17 cellular contexts compared by ENCODE assay signal in genomic region chr17:74464730-74465377, GRCh38. TPM values are rescaled to one million over a fixed set of nuclear protein-coding genes. Genes with fewer than 3 reads are reported as not detected.
DNase-seq lines count a peak whose midpoint lies in the region; FAIRE-seq and TF ChIP-seq lines count a peak whose summit lies in the region.
"Had no signal": no experiment of that assay in that cellular context is flagged by ENCODE, and none has a peak within 500 bp of the region (broad histone marks: within the 10 kb centered on the region; RNA-seq: fewer than 3 reads in every experiment).

No MANE protein-coding gene starts in this region.

- CTCF ChIA-PET in CD8-positive, alpha-beta memory T cell (lab: Charles Lee): no interaction called here

- no peak overlapping the region for H3K27ac Mint-ChIP-seq in CD8-positive, alpha-beta memory T cell
- no peak overlapping the region for H3K27ac Mint-ChIP-seq in H9
- no peak overlapping the region for H3K27ac Mint-ChIP-seq in astrocyte (ENCODE audit: unreplicated experiment)
- no peak overlapping the region for H3K27ac Mint-ChIP-seq in neural progenitor cell
- H3K27ac Mint-ChIP-seq: T-cell had no signal

- POLR2A ChIA-PET in CD8-positive, alpha-beta memory T cell (lab: Charles Lee): no interaction called here

- intact Hi-C loops in spleen (cut with DNase I; ENCODE audit: low total_unique reads) (no loop called here), colonic mucosa (cut with DNase I) (no loop called here)

- H3K9me3 Mint-ChIP-seq in CD8-positive, alpha-beta memory T cell: no peaks in the 10 kb centered on the region
- H3K9me3 Mint-ChIP-seq in H9 (no peaks in the 10 kb centered on the region), astrocyte (ENCODE audit: unreplicated experiment) (no peaks in the 10 kb centered on the region), neural progenitor cell (no peaks in the 10 kb centered on the region)
- H3K9me3 Mint-ChIP-seq: T-cell had no signal

- H2BK12ac ChIP-seq in H9 (ENCODE audit: insufficient read length, low read depth, low read length): no peak overlapping the region

- no peak overlapping the region for H4K5ac ChIP-seq in H9 (ENCODE audit: insufficient read length, low read depth, low read length)

- no peak overlapping the region for H4K8ac ChIP-seq in H9 (replicated peaks; ENCODE audit: insufficient read length, low read depth, low read length)

- no peaks in the 10 kb centered on the region for H3K27me3 ChIP-seq in CD8-positive, alpha-beta memory T cell (ENCODE audit: insufficient read depth, low read length, poor library complexity, severe bottlenecking)
- H3K27me3 ChIP-seq in H9 (ENCODE audit: insufficient read depth, low read length) (peaks cover 4% of the 10 kb centered on the region; the same call in 1 of the 2 replicates), astrocyte (ENCODE audit: insufficient read depth, low read length) (peaks cover 9% of the 10 kb centered on the region), spleen (replicated peaks in 1 of 7) (peaks cover 0 to 14% (median 0%) of the 10 kb centered on the region in 7 donors), neural progenitor cell (peaks cover 6% of the 10 kb centered on the region), colonic mucosa (no peaks in the 10 kb centered on the region)

- H3K23me2 ChIP-seq in H9 (ENCODE audit: insufficient read length, low read depth, low read length, poor library complexity, severe bottlenecking): peaks cover 6% of the 10 kb centered on the region

- TF ChIP-seq POLR2A in spleen (IDR thresholded peaks at IDR 0.05): no peak

- H3K18ac ChIP-seq in H9 (ENCODE audit: insufficient read length, low read depth, low read length): no peak overlapping the region

- no peak overlapping the region for H2BK20ac ChIP-seq in H9 (ENCODE audit: low read depth, low read length, poor library complexity, severe bottlenecking)

- H4K20me1 ChIP-seq in H9 (ENCODE audit: control insufficient read depth, insufficient read depth, insufficient read length): no peaks in the 10 kb centered on the region
- no peaks in the 10 kb centered on the region for H4K20me1 ChIP-seq in astrocyte (ENCODE audit: insufficient read depth, low read length)
- no peaks in the 10 kb centered on the region for H4K20me1 ChIP-seq in neural progenitor cell (ENCODE audit: low read depth)

- H2BK5ac ChIP-seq in H9 (ENCODE audit: insufficient read length, low read length): no peak overlapping the region

- H2AFZ ChIP-seq in H9 (ENCODE audit: low read length) (no peak overlapping the region), astrocyte (ENCODE audit: low read depth, low read length) (no peak overlapping the region), neural progenitor cell (replicated peaks) (no peak overlapping the region)

- no peak for DNase-seq in CD8-positive, alpha-beta memory T cell
- DNase-seq in H9: peak; percentile 20
- DNase-seq in astrocyte (ENCODE audit: low read depth): no peak
- DNase-seq in spleen: no peak
- DNase-seq in SKM-1 (lab: John Stamatoyannopoulos, UW; ENCODE audit: unreplicated experiment): no peak
- no peak for DNase-seq in neural progenitor cell (ENCODE audit: low spot score)
- DNase-seq in colonic mucosa: no peak
- DNase-seq: DMS153, NCI-H1417 treated with DMSO at 0.1 percent for 48 hours, NCI-H2029, NCI-H510A, NCI-H82, T-cell had no signal

- peaks cover 0 to 4% of the 10 kb centered on the region in 2 donors for H3K27me3 Mint-ChIP-seq in CD8-positive, alpha-beta memory T cell
- H3K27me3 Mint-ChIP-seq in H9 (ENCODE audit: low read depth): peaks cover 10% of the 10 kb centered on the region
- H3K27me3 Mint-ChIP-seq in astrocyte (ENCODE audit: low read depth, unreplicated experiment): peaks cover 17% of the 10 kb centered on the region
- peaks cover 13% of the 10 kb centered on the region for H3K27me3 Mint-ChIP-seq in neural progenitor cell (ENCODE audit: insufficient read depth, low read depth)
- H3K27me3 Mint-ChIP-seq: T-cell had no signal

- H2AK5ac ChIP-seq in H9 (ENCODE audit: insufficient read length, low read length): no peak overlapping the region

- H3K4me3 ChIP-seq in CD8-positive, alpha-beta memory T cell (ENCODE audit: low read length): peak overlapping the region; percentile 64
- H3K4me3 ChIP-seq in astrocyte (ENCODE audit: insufficient read depth, low read depth, low read length): no peak overlapping the region
- H3K4me3 ChIP-seq in spleen: peak overlapping the region in 1 of 8 donors; percentile 88
- H3K4me3 ChIP-seq in neural progenitor cell: no peak overlapping the region
- H3K4me3 ChIP-seq in colonic mucosa: no peak overlapping the region
- H3K4me3 ChIP-seq: SJSA1 had no signal

- no peaks in the 10 kb centered on the region for H3K9me3 ChIP-seq in CD8-positive, alpha-beta memory T cell (ENCODE audit: low read length)
- H3K9me3 ChIP-seq in H9 (ENCODE audit: control insufficient read depth, low read depth, low read length) (no peaks in the 10 kb centered on the region), astrocyte (ENCODE audit: insufficient read depth, low read depth, low read length) (no peaks in the 10 kb centered on the region), spleen (no peaks in the 10 kb centered on the region), neural progenitor cell (ENCODE audit: low read depth) (no peaks in the 10 kb centered on the region), colonic mucosa (no peaks in the 10 kb centered on the region)
- H3K9me3 ChIP-seq: SJSA1 had no signal

- WGBS in H9 (ENCODE audit: extremely low coverage, insufficient read length, low lambda C conversion rate): 100% methylated on average over 3 of the region's 7 CpGs
- WGBS in spleen, 5 donors: 72 to 83% (median 80%) methylated on average over 7 of the region's 7 CpGs

- no peak overlapping the region for H3K56ac ChIP-seq in H9 (ENCODE audit: insufficient read length, low read depth, low read length)

- no peaks in the 10 kb centered on the region for H3K36me3 ChIP-seq in CD8-positive, alpha-beta memory T cell (ENCODE audit: insufficient read depth, low read length)
- no peaks in the 10 kb centered on the region for H3K36me3 ChIP-seq in astrocyte (ENCODE audit: insufficient read depth, low read length)
- peaks cover 0 to 8% (median 0%) of the 10 kb centered on the region in 6 donors for H3K36me3 ChIP-seq in spleen
- H3K36me3 ChIP-seq in neural progenitor cell: no peaks in the 10 kb centered on the region
- no peaks in the 10 kb centered on the region for H3K36me3 ChIP-seq in colonic mucosa
- H3K36me3 ChIP-seq: SJSA1 had no signal

- peaks cover 7% of the 10 kb centered on the region for H3F3A ChIP-seq in neural progenitor cell (ENCODE audit: low read depth)

- FAIRE-seq in astrocyte (lab: Jason Lieb, UNC): peak; percentile 52

- H3K23ac ChIP-seq in H9 (ENCODE audit: insufficient read length, low read depth, low read length): no peak overlapping the region

- H2BK15ac ChIP-seq in H9 (ENCODE audit: low read depth, low read length): no peak overlapping the region

- H3K36me3 Mint-ChIP-seq in CD8-positive, alpha-beta memory T cell: peaks cover 0 to 9% (median 0%) of the 10 kb centered on the region in 3 donors
- H3K36me3 Mint-ChIP-seq in H9 (ENCODE audit: insufficient read depth in 1 of 3, low read depth in 3 of 3) (no peaks in the 10 kb centered on the region; a peak in 1 of 7 replicates), astrocyte (ENCODE audit: low read depth, unreplicated experiment) (no peaks in the 10 kb centered on the region), neural progenitor cell (no peaks in the 10 kb centered on the region)

- H3K4me2 ChIP-seq in H9 (ENCODE audit: insufficient read depth, insufficient read length, low read length) (no peak overlapping the region), astrocyte (ENCODE audit: low read length) (no peak overlapping the region), neural progenitor cell (no peak overlapping the region)

- peaks cover 58% of the 10 kb centered on the region for H3K4me1 ChIP-seq in CD8-positive, alpha-beta memory T cell (ENCODE audit: insufficient read depth, low read length)
- H3K4me1 ChIP-seq in H9 (ENCODE audit: insufficient read depth, low read length): no peaks in the 10 kb centered on the region
- no peaks in the 10 kb centered on the region for H3K4me1 ChIP-seq in astrocyte (ENCODE audit: insufficient read depth, low read length)
- H3K4me1 ChIP-seq in spleen: peaks cover 14 to 99% (median 71%) of the 10 kb centered on the region in 6 donors
- H3K4me1 ChIP-seq in neural progenitor cell: peaks cover 7% of the 10 kb centered on the region
- no peaks in the 10 kb centered on the region for H3K4me1 ChIP-seq in colonic mucosa

- H3K4me1 Mint-ChIP-seq in CD8-positive, alpha-beta memory T cell: peaks cover 31 to 41% (median 33%) of the 10 kb centered on the region in 3 donors
- peaks cover 4 to 7% of the 10 kb centered on the region in 2 experiments for H3K4me1 Mint-ChIP-seq in H9
- no peaks in the 10 kb centered on the region for H3K4me1 Mint-ChIP-seq in astrocyte (ENCODE audit: low read depth, unreplicated experiment)
- peaks cover 6% of the 10 kb centered on the region for H3K4me1 Mint-ChIP-seq in neural progenitor cell

- H3K4ac ChIP-seq in H9 (ENCODE audit: low read depth, low read length): no peak overlapping the region

- TF ChIP-seq CTCF in H9 (conservative IDR thresholded peaks at IDR 0.05) (no peak), astrocyte (IDR thresholded peaks at IDR 0.05; ENCODE audit: insufficient read depth, low read depth, low read length) (no peak), spleen (IDR thresholded peaks at IDR 0.05 in 8 of 11, conservative IDR thresholded peaks at IDR 0.05 in 3 of 11) (no peak), neural progenitor cell (IDR thresholded peaks at IDR 0.05) (no peak), colonic mucosa (IDR thresholded peaks at IDR 0.05) (no peak)

- no peak overlapping the region for H3K9ac ChIP-seq in H9 (ENCODE audit: extremely low read depth, insufficient read length, low read length)
- H3K9ac ChIP-seq in astrocyte (ENCODE audit: low read length): no peak overlapping the region
- H3K9ac ChIP-seq in neural progenitor cell: no peak overlapping the region
- H3K9ac ChIP-seq in colonic mucosa (ENCODE audit: low read depth in 2 of 2, low read length in 2 of 2): no peak overlapping the region

- no peaks in the 10 kb centered on the region for H3K79me1 ChIP-seq in H9 (ENCODE audit: insufficient read depth, low read depth, low read length, poor library complexity, severe bottlenecking)

- H3K14ac ChIP-seq in H9 (ENCODE audit: insufficient read depth, low read length): no peak overlapping the region

- H3K4me3 Mint-ChIP-seq in CD8-positive, alpha-beta memory T cell: no peak overlapping the region
- H3K4me3 Mint-ChIP-seq in H9 (no peak overlapping the region), astrocyte (ENCODE audit: unreplicated experiment) (no peak overlapping the region), neural progenitor cell (no peak overlapping the region)

- no peaks in the 10 kb centered on the region for H3K79me2 ChIP-seq in H9 (ENCODE audit: insufficient read depth, low read length)
- no peaks in the 10 kb centered on the region for H3K79me2 ChIP-seq in astrocyte (ENCODE audit: insufficient read depth, low read length)
- H3K79me2 ChIP-seq in neural progenitor cell (ENCODE audit: low read depth): no peaks in the 10 kb centered on the region

- H3T11ph ChIP-seq in H9 (ENCODE audit: low read length): no peak overlapping the region

- H3K27ac ChIP-seq in CD8-positive, alpha-beta memory T cell (ENCODE audit: low read depth, low read length): peak overlapping the region; percentile 22
- H3K27ac ChIP-seq in H9 (ENCODE audit: insufficient read length, low read depth, low read length) (no peak overlapping the region), astrocyte (ENCODE audit: low read depth, low read length) (no peak overlapping the region), spleen (peak overlapping the region in 7 of 8 donors; percentile 83 to 95 (median 91)), neural progenitor cell (no peak overlapping the region), colonic mucosa (no peak overlapping the region)
- H3K27ac ChIP-seq: SJSA1 had no signal

- H4K91ac ChIP-seq in H9 (ENCODE audit: insufficient read length, low read depth, low read length): no peak overlapping the region

- H2BK120ac ChIP-seq in H9 (ENCODE audit: low read depth, low read length, poor library complexity, severe bottlenecking): no peak overlapping the region

RNA-seq across cellular contexts. Expression of gene CD300A, which starts 1.6 kb away (rescaled TPM):
- 1 to 10 TPM; 3.1 to 3.8 TPM for total RNA-seq in CD8-positive, alpha-beta memory T cell
- polyA plus RNA-seq in CD8-positive, alpha-beta memory T cell: 121 TPM
- total RNA-seq in H9 (2021) (not detected in 2 replicates), astrocyte (not detected in 2 replicates), spleen (100 to 1,000 TPM in 6 of 7 donors, 10 to 100 TPM in 1; 95.6 to 142 (median 111) TPM), neural progenitor cell (ENCODE audit: low replicate concordance) (0.28 TPM in 1 of 2 replicates, not detected in the other), colonic mucosa (1 to 10 TPM; 3.1 to 5.6 TPM)
- polyA plus RNA-seq in spleen: 10 to 100 TPM; 34.2 to 93.3 (median 76.1) TPM
- total RNA-seq: LHCN-M2, RPMI7951, SJSA1 had no signal
- polyA plus RNA-seq: BJ had no signal

RNA-seq across cellular contexts. Expression of gene GPRC5C, which starts 33.0 kb away (rescaled TPM):
- under 1 TPM in 1 of 2 experiments, not detected in 1; 0.27 TPM for total RNA-seq in CD8-positive, alpha-beta memory T cell
- not detected for polyA plus RNA-seq in CD8-positive, alpha-beta memory T cell
- total RNA-seq in H9 (2021) (15.2 and 15.5 TPM in 2 replicates), astrocyte (65.3 and 70.4 TPM in 2 replicates), spleen (10 to 100 TPM; 24.1 to 70.0 (median 36.6) TPM), neural progenitor cell (ENCODE audit: low replicate concordance) (13.5 and 42.0 TPM in 2 replicates), colonic mucosa (100 to 1,000 TPM; 139 to 193 TPM)
- polyA plus RNA-seq in spleen: 10 to 100 TPM; 11.0 to 19.7 (median 18.9) TPM
- total RNA-seq: LHCN-M2 had no signal

Comparison
In these comparisons a context has a peak if more than half of its experiments do, and no peak if none do; other contexts are left out.
1. H3K27ac ChIP-seq: peak in CD8-positive, alpha-beta memory T cell (single experiment) and spleen (7 of 8); none in H9 (single experiment), astrocyte (single experiment), neural progenitor cell (single experiment) and colonic mucosa (single experiment).
2. RNA of gene CD300A, which starts 1.6 kb away (total RNA-seq): 95.6 to 142 TPM in spleen; 3.1 to 5.6 TPM in colonic mucosa, 3.1 to 3.8 TPM in CD8-positive, alpha-beta memory T cell, not detected in H9, 0.28 TPM in neural progenitor cell and not detected in astrocyte; every median in the first group is over 10 times any median in the second.
3. RNA of gene GPRC5C, which starts 33.0 kb away (total RNA-seq): 139 to 193 TPM in colonic mucosa, 65.3 to 70.4 TPM in astrocyte, 24.1 to 70.0 TPM in spleen, 15.2 to 15.5 TPM in H9 and 13.5 to 42.0 TPM in neural progenitor cell; 0.27 TPM in CD8-positive, alpha-beta memory T cell; every median in the first group is over 10 times any median in the second.